ENCODE assay signal across 12 cellular contexts in genomic region chr4:6701371-6701770, GRCh38. TPM values are rescaled to one million over a fixed set of nuclear protein-coding genes. Genes with fewer than 3 reads are reported as not detected.
DNase-seq lines count a peak whose midpoint lies in the region; ATAC-seq, FAIRE-seq and TF ChIP-seq lines count a peak whose summit lies in the region.
"Had no signal": no experiment of that assay in that cellular context is flagged by ENCODE, and none has a peak within 500 bp of the region (broad histone marks: within the 10 kb centered on the region; RNA-seq: fewer than 3 reads in every experiment).

No MANE protein-coding gene starts in this region.

- DNase-seq in SK-N-SH (no peak), MM.1S (no peak), K562 (ENCODE audit: extremely low read depth in 1 of 4, low spot score in 3 of 4) (peak; percentile 38 to 66 (median 56)), osteoblast (ENCODE audit: insufficient read length, low spot score, missing footprints) (peak; percentile 52), NCI-H524 (lab: John Stamatoyannopoulos, UW) (no peak), NOMO-1 treated with DMSO at 0.1 percent for 48 hours (lab: John Stamatoyannopoulos, UW; ENCODE audit: unreplicated experiment) (no peak)
- DNase-seq: kidney glomerular epithelial cell had no signal

- H2AFZ ChIP-seq in SK-N-SH (ENCODE audit: low read depth) (no peak overlapping the region), MM.1S (ENCODE audit: low read length) (no peak overlapping the region), K562 (ENCODE audit: low read depth, low read length) (no peak overlapping the region), osteoblast (ENCODE audit: low read length) (no peak overlapping the region)

- no peaks in the 10 kb centered on the region for H3K9me3 ChIP-seq in SK-N-SH
- H3K9me3 ChIP-seq in MM.1S (replicated peaks; ENCODE audit: insufficient read depth, low read length), result no peaks in the 10 kb centered on the region
- H3K9me3 ChIP-seq in K562 (replicated peaks; ENCODE audit: control insufficient read depth, insufficient read depth, low read depth, low read length), result no peaks in the 10 kb centered on the region
- H3K9me3 ChIP-seq in osteoblast (ENCODE audit: low read depth, low read length), result no peaks in the 10 kb centered on the region
- H3K9me3 ChIP-seq: SJSA1 had no signal

- H3K79me2 ChIP-seq in SK-N-SH (ENCODE audit: insufficient read depth) (peaks cover 46% of the 10 kb centered on the region), MM.1S (ENCODE audit: low read length) (no peaks in the 10 kb centered on the region), K562 (ENCODE audit: control insufficient read depth, insufficient read depth, low read length) (peaks cover 28% of the 10 kb centered on the region), osteoblast (ENCODE audit: insufficient read depth, low read length) (peaks cover 37% of the 10 kb centered on the region)

- no peak for ATAC-seq in SK-N-SH treated with all-trans-retinoic acid at 6 μM for 48 hours
- peak; percentile 73 for ATAC-seq in K562
- no peak for ATAC-seq in HG03025 (IDR thresholded peaks at IDR 0.05; ENCODE audit: low FRiP score, unreplicated experiment)

- H3F3A ChIP-seq in SK-N-SH (replicated peaks; ENCODE audit: insufficient read depth) (no peaks in the 10 kb centered on the region), MM.1S (ENCODE audit: insufficient read depth, low read length) (no peaks in the 10 kb centered on the region)

- TF ChIP-seq POLR2A in K562 (conservative IDR thresholded peaks at IDR 0.05), result no peak

- TF ChIP-seq CTCF in SK-N-SH (IDR thresholded peaks at IDR 0.05) (peak; percentile 47), MM.1S (IDR thresholded peaks at IDR 0.05; ENCODE audit: low read length) (peak; percentile 27), K562 (IDR thresholded peaks at IDR 0.05 in 2 of 3, conservative IDR thresholded peaks at IDR 0.05 in 1 of 3; ENCODE audit: insufficient read depth in 2 of 3, low read depth in 1 of 3, low read length in 3 of 3) (peak; percentile 51 to 70 (median 68)), osteoblast (IDR thresholded peaks at IDR 0.05; ENCODE audit: extremely low read depth, low read depth, low read length) (peak; percentile 21)

- TF ChIP-seq RAD21 in SK-N-SH (IDR thresholded peaks at IDR 0.05; ENCODE audit: low read length), result no peak
- TF ChIP-seq RAD21 in K562 (CRISPR knock-in tag; conservative IDR thresholded peaks at IDR 0.05 in 1 of 2, IDR thresholded peaks at IDR 0.05 in 1 of 2), result peak in 1 of 2 experiments; percentile 24; a peak in 1 of 4 replicates

- no TSS peak for BruUV-seq in K562 (replicated peaks; lab: Mats Ljungman, UMichigan)

- WGBS in SK-N-SH (ENCODE audit: low lambda C conversion rate), result 90% methylated on average over 13 of the region's 13 CpGs
- WGBS in K562 (ENCODE audit: insufficient coverage, low coverage, missing lambda C conversion rate), result 74% methylated on average over 13 of the region's 13 CpGs

- H3K36me3 ChIP-seq in SK-N-SH (replicated peaks in 1 of 2; ENCODE audit: control insufficient read depth in 1 of 2, insufficient read depth in 2 of 2, low read length in 1 of 2) (peaks cover 16 to 19% of the 10 kb centered on the region in 2 experiments), MM.1S (replicated peaks; ENCODE audit: insufficient read depth, low read length) (no peaks in the 10 kb centered on the region), K562 (ENCODE audit: control insufficient read depth, insufficient read depth, low read length) (peaks cover 31% of the 10 kb centered on the region), osteoblast (ENCODE audit: insufficient read depth, low read length) (peaks cover 3% of the 10 kb centered on the region)

- intact Hi-C loops in K562 (cut with micrococcal nuclease), result no loop called here

- H3K4me1 ChIP-seq in SK-N-SH (ENCODE audit: control insufficient read depth in 1 of 2, insufficient read depth in 2 of 2, low read depth in 1 of 2, low read length in 1 of 2) (peaks cover 0 to 8% of the 10 kb centered on the region in 2 experiments; a peak in 1 of 4 replicates), MM.1S (ENCODE audit: low read length) (no peaks in the 10 kb centered on the region), K562 (replicated peaks in 1 of 2; ENCODE audit: control insufficient read depth in 2 of 2, insufficient read depth in 2 of 2, low read length in 2 of 2) (peaks cover 5 to 19% of the 10 kb centered on the region in 2 experiments; a peak in 4 of 5 replicates), osteoblast (ENCODE audit: insufficient read depth, low read length) (no peaks in the 10 kb centered on the region)

- H4K20me1 ChIP-seq in SK-N-SH (ENCODE audit: insufficient read depth), result no peaks in the 10 kb centered on the region
- H4K20me1 ChIP-seq in MM.1S (ENCODE audit: insufficient read depth, low read length), result no peaks in the 10 kb centered on the region
- H4K20me1 ChIP-seq in K562 (replicated peaks; ENCODE audit: control insufficient read depth, insufficient read depth, low read length), result no peaks in the 10 kb centered on the region
- peaks cover 6% of the 10 kb centered on the region for H4K20me1 ChIP-seq in osteoblast (ENCODE audit: insufficient read depth, low read length)

- no peaks in the 10 kb centered on the region for H3K9me1 ChIP-seq in K562 (ENCODE audit: control insufficient read depth, insufficient read depth, low read length)

- no peak for FAIRE-seq in K562 (lab: Jason Lieb, UNC)

- H3K9ac ChIP-seq in SK-N-SH (no peak overlapping the region), MM.1S (ENCODE audit: low read length) (no peak overlapping the region), K562 (ENCODE audit: insufficient read depth in 1 of 2, low read depth in 2 of 2, low read length in 2 of 2) (no peak overlapping the region)

- CTCF ChIA-PET in SK-N-SH (lab: Yijun Ruan, JAX) (interaction anchor here (0.6 to 1.1 kb wide), 2 partner anchors 25 to 89 kb away, joined by 3 read pairs; no protein-coding TSS in a partner anchor), K562 (lab: Yijun Ruan, JAX; ENCODE audit: low intra/inter-chr PET ratio) (no interaction called here)

- TF ChIP-seq EP300 in SK-N-SH (IDR thresholded peaks at IDR 0.05; ENCODE audit: borderline replicate concordance in 1 of 2, low read depth in 1 of 2, low read length in 1 of 2), result no peak
- TF ChIP-seq EP300 in K562 (IDR thresholded peaks at IDR 0.05; ENCODE audit: low read length), result no peak

- no peak overlapping the region for H3K27ac ChIP-seq in SK-N-SH (ENCODE audit: low read depth in 2 of 2, low read length in 1 of 2)
- no peak overlapping the region for H3K27ac ChIP-seq in MM.1S (ENCODE audit: low read length)
- H3K27ac ChIP-seq in K562 (ENCODE audit: extremely low read depth, low read depth, low read length), result no peak overlapping the region
- no peak overlapping the region for H3K27ac ChIP-seq in osteoblast (ENCODE audit: low read depth, low read length)
- H3K27ac ChIP-seq: SJSA1 had no signal

- H3K9me2 ChIP-seq in SK-N-SH (no peaks in the 10 kb centered on the region), MM.1S (replicated peaks; ENCODE audit: insufficient read depth, low read length) (no peaks in the 10 kb centered on the region)

- in situ Hi-C loops in K562 (cut with MboI), result no loop called here

- H3K27me3 ChIP-seq in SK-N-SH (ENCODE audit: insufficient read depth) (no peaks in the 10 kb centered on the region), MM.1S (replicated peaks; ENCODE audit: insufficient read depth, low read length) (no peaks in the 10 kb centered on the region), K562 (ENCODE audit: control insufficient read depth in 2 of 2, insufficient read depth in 2 of 2, low read length in 2 of 2) (no peaks in the 10 kb centered on the region), osteoblast (ENCODE audit: insufficient read depth, low read length) (no peaks in the 10 kb centered on the region)
- H3K27me3 ChIP-seq: SJSA1 had no signal

- H3K4me2 ChIP-seq in SK-N-SH (no peak overlapping the region), MM.1S (ENCODE audit: low read depth, low read length) (no peak overlapping the region), K562 (ENCODE audit: insufficient read depth, low read length) (no peak overlapping the region), osteoblast (ENCODE audit: insufficient read depth, low read length) (no peak overlapping the region)

- POLR2A ChIA-PET in SK-N-SH (lab: Yijun Ruan, JAX), result no interaction called here
- POLR2A ChIA-PET in K562 (lab: Yijun Ruan, JAX), result interaction anchor here (0.6 to 1.1 kb wide), 3 partner anchors 23 to 411 kb away, joined by 3 read pairs; no protein-coding TSS in a partner anchor

- no peak overlapping the region for H3K4me3 ChIP-seq in SK-N-SH (ENCODE audit: low read depth in 2 of 2, low read length in 1 of 2)
- no peak overlapping the region for H3K4me3 ChIP-seq in MM.1S (ENCODE audit: low read length)
- no peak overlapping the region for H3K4me3 ChIP-seq in K562
- H3K4me3 ChIP-seq in osteoblast (ENCODE audit: insufficient read depth, low read length), result no peak overlapping the region
- H3K4me3 ChIP-seq: SJSA1 had no signal

RNA-seq across cellular contexts. Expression of gene S100P, which starts 7.7 kb away (rescaled TPM):
- not detected in 2 replicates for polyA plus RNA-seq in SK-N-SH (2012; rRNA removed)
- not detected in 2 replicates for polyA plus RNA-seq in SK-N-SH (2012; cell fraction: cytosol; rRNA removed)
- 0.25 TPM in 1 of 2 replicates, not detected in the other for polyA plus RNA-seq in SK-N-SH (2012; cell fraction: nucleus; rRNA removed)
- total RNA-seq in K562 (2011; cell fraction: chromatin; rRNA removed; ENCODE audit: low replicate concordance), result 1.7 TPM in 1 of 2 replicates, not detected in the other
- 0.33 and 0.53 TPM in 2 replicates for total RNA-seq in K562 (2011; cell fraction: nucleolus; rRNA removed)
- total RNA-seq in K562 (2011; cell fraction: nucleoplasm; rRNA removed), result 0.81 TPM in 1 of 2 replicates, not detected in the other
- total RNA-seq in K562 (2014; rRNA removed), result 5.8 and 7.5 TPM in 2 replicates
- total RNA-seq in K562 (2014; rRNA removed; fragmentation: Illumina TruSeq; extraction: Trizol), result 7.4 and 13.7 TPM in 2 replicates
- 7.2 and 7.5 TPM in 2 replicates for total RNA-seq in K562 (2015; rRNA removed; fragmentation: Illumina TruSeq; extraction: Trizol)
- total RNA-seq in K562 (2021), result 13.2 and 16.8 TPM in 2 replicates
- 2.7 and 4.1 TPM in 2 replicates for polyA plus RNA-seq in K562 (2011; rRNA removed)
- polyA plus RNA-seq in K562 (2011; cell fraction: cytosol; rRNA removed), result 0.55 and 3.2 TPM in 2 replicates
- 0.30 and 1.6 TPM in 2 replicates for polyA plus RNA-seq in K562 (2011; cell fraction: nucleus; rRNA removed)
- polyA plus RNA-seq in K562 (2012), result 11.5 and 304 TPM in 2 replicates
- 6.9 and 7.4 TPM in 2 replicates for polyA plus RNA-seq in K562 (2014; fragmentation: Illumina TruSeq; extraction: Trizol)
- polyA plus RNA-seq in K562 (2014; fragmentation: Nextera tagmentation; extraction: Ambion mirVana), result 10 to 100 TPM; 21.0 to 23.8 TPM
- polyA plus RNA-seq in K562 (2014; rRNA removed), result 5.5 and 5.7 TPM in 2 replicates
- 0.15 and 0.25 TPM in 2 replicates for polyA minus RNA-seq in K562 (2011; rRNA and poly(A)+ RNA removed)
- 4.8 and 23.3 TPM in 2 replicates for polyA minus RNA-seq in K562 (2011; cell fraction: cytosol; rRNA and poly(A)+ RNA removed)
- 4.7 and 6.1 TPM in 2 replicates for polyA minus RNA-seq in K562 (2011; cell fraction: nucleus; rRNA and poly(A)+ RNA removed)
- total RNA-seq in osteoblast, result 0.29 and 0.36 TPM in 2 replicates
- total RNA-seq: B cell, HT1080, SJSA1 had no signal

RNA-seq across cellular contexts. Expression of gene MRFAP1L1, which starts 8.3 kb away (rescaled TPM):
- polyA plus RNA-seq in SK-N-SH (2012; rRNA removed), result 60.3 and 64.1 TPM in 2 replicates
- 76.3 and 97.1 TPM in 2 replicates for polyA plus RNA-seq in SK-N-SH (2012; cell fraction: cytosol; rRNA removed)
- 29.8 and 34.5 TPM in 2 replicates for polyA plus RNA-seq in SK-N-SH (2012; cell fraction: nucleus; rRNA removed)
- 23.4 and 45.9 TPM in 2 replicates for total RNA-seq in K562 (2011; cell fraction: chromatin; rRNA removed; ENCODE audit: low replicate concordance)
- 16.5 and 18.4 TPM in 2 replicates for total RNA-seq in K562 (2011; cell fraction: nucleolus; rRNA removed)
- total RNA-seq in K562 (2011; cell fraction: nucleoplasm; rRNA removed), result 26.7 and 33.1 TPM in 2 replicates
- total RNA-seq in K562 (2014; rRNA removed), result 74.2 and 78.8 TPM in 2 replicates
- total RNA-seq in K562 (2014; rRNA removed; fragmentation: Illumina TruSeq; extraction: Trizol), result 85.7 and 86.2 TPM in 2 replicates
- total RNA-seq in K562 (2015; rRNA removed; fragmentation: Illumina TruSeq; extraction: Trizol), result 83.3 and 90.6 TPM in 2 replicates
- total RNA-seq in K562 (2021), result 51.3 and 53.6 TPM in 2 replicates
- polyA plus RNA-seq in K562 (2011; rRNA removed), result 59.5 and 83.8 TPM in 2 replicates
- 19.4 and 37.0 TPM in 2 replicates for polyA plus RNA-seq in K562 (2011; cell fraction: cytosol; rRNA removed)
- 37.8 and 48.5 TPM in 2 replicates for polyA plus RNA-seq in K562 (2011; cell fraction: nucleus; rRNA removed)
- polyA plus RNA-seq in K562 (2012), result 49.1 and 74.0 TPM in 2 replicates
- 74.8 and 87.6 TPM in 2 replicates for polyA plus RNA-seq in K562 (2014; fragmentation: Illumina TruSeq; extraction: Trizol)
- 10 to 100 TPM; 37.6 to 48.1 TPM for polyA plus RNA-seq in K562 (2014; fragmentation: Nextera tagmentation; extraction: Ambion mirVana)
- 104 and 111 TPM in 2 replicates for polyA plus RNA-seq in K562 (2014; rRNA removed)
- polyA minus RNA-seq in K562 (2011; rRNA and poly(A)+ RNA removed), result 46.9 and 49.6 TPM in 2 replicates
- 10.4 and 17.8 TPM in 2 replicates for polyA minus RNA-seq in K562 (2011; cell fraction: cytosol; rRNA and poly(A)+ RNA removed)
- 13.7 and 31.7 TPM in 2 replicates for polyA minus RNA-seq in K562 (2011; cell fraction: nucleus; rRNA and poly(A)+ RNA removed)
- 38.0 and 39.2 TPM in 2 replicates for total RNA-seq in osteoblast

RNA-seq across cellular contexts. Expression of gene BLOC1S4, which starts 14.6 kb away (rescaled TPM):
- 21.9 and 22.1 TPM in 2 replicates for polyA plus RNA-seq in SK-N-SH (2012; rRNA removed)
- 19.1 and 23.7 TPM in 2 replicates for polyA plus RNA-seq in SK-N-SH (2012; cell fraction: cytosol; rRNA removed)
- polyA plus RNA-seq in SK-N-SH (2012; cell fraction: nucleus; rRNA removed), result 11.5 and 13.3 TPM in 2 replicates
- 9.9 and 18.6 TPM in 2 replicates for total RNA-seq in K562 (2011; cell fraction: chromatin; rRNA removed; ENCODE audit: low replicate concordance)
- 25.1 and 30.5 TPM in 2 replicates for total RNA-seq in K562 (2011; cell fraction: nucleolus; rRNA removed)
- total RNA-seq in K562 (2011; cell fraction: nucleoplasm; rRNA removed), result 18.3 and 23.1 TPM in 2 replicates
- 31.6 and 38.3 TPM in 2 replicates for total RNA-seq in K562 (2014; rRNA removed)
- total RNA-seq in K562 (2014; rRNA removed; fragmentation: Illumina TruSeq; extraction: Trizol), result 10.0 and 11.2 TPM in 2 replicates
- 10.5 and 10.8 TPM in 2 replicates for total RNA-seq in K562 (2015; rRNA removed; fragmentation: Illumina TruSeq; extraction: Trizol)
- total RNA-seq in K562 (2021), result 29.4 and 31.1 TPM in 2 replicates
- polyA plus RNA-seq in K562 (2011; rRNA removed), result 21.0 and 25.5 TPM in 2 replicates
- polyA plus RNA-seq in K562 (2011; cell fraction: cytosol; rRNA removed), result 27.6 and 61.0 TPM in 2 replicates
- polyA plus RNA-seq in K562 (2011; cell fraction: nucleus; rRNA removed), result 14.4 and 23.7 TPM in 2 replicates
- 20.7 and 24.2 TPM in 2 replicates for polyA plus RNA-seq in K562 (2012)
- polyA plus RNA-seq in K562 (2014; fragmentation: Illumina TruSeq; extraction: Trizol), result 10.3 and 15.0 TPM in 2 replicates
- 1 to 10 TPM; 3.1 to 3.9 TPM for polyA plus RNA-seq in K562 (2014; fragmentation: Nextera tagmentation; extraction: Ambion mirVana)
- polyA plus RNA-seq in K562 (2014; rRNA removed), result 30.9 and 37.3 TPM in 2 replicates
- 5.4 and 8.9 TPM in 2 replicates for polyA minus RNA-seq in K562 (2011; rRNA and poly(A)+ RNA removed)
- polyA minus RNA-seq in K562 (2011; cell fraction: cytosol; rRNA and poly(A)+ RNA removed), result 9.5 and 11.1 TPM in 2 replicates
- 10.4 and 14.2 TPM in 2 replicates for polyA minus RNA-seq in K562 (2011; cell fraction: nucleus; rRNA and poly(A)+ RNA removed)
- total RNA-seq in osteoblast, result 10.0 and 10.9 TPM in 2 replicates

Comparison
In these comparisons a context has a peak if more than half of its experiments do, and no peak if none do; other contexts are left out.
1. DNase-seq: peak in K562 (4 of 4) and osteoblast (single experiment); none in SK-N-SH (single experiment), MM.1S (single experiment), NCI-H524 (0 of 2) and NOMO-1 treated with DMSO at 0.1 percent for 48 hours (single experiment).
2. Of the 27 proteins assayed by ChIP-seq in both K562 and SK-N-SH: peak only in K562: ZBTB33; only in SK-N-SH: none; in both: CTCF; in neither: 24; mixed calls (peak in some experiments, not most) for 1.
3. Peak in every context shown above with its lines, with median percentiles within 50 percentile points of each other: CTCF ChIP-seq.